7 cellular contexts compared by ENCODE assay signal in genomic region chr2:177393381-177393780, GRCh38. TPM values are rescaled to one million over a fixed set of nuclear protein-coding genes. Genes with fewer than 3 reads are reported as not detected.
DNase-seq lines count a peak whose midpoint lies in the region; ATAC-seq and TF ChIP-seq lines count a peak whose summit lies in the region.

No MANE protein-coding gene starts in this region.

- H3K36me3 ChIP-seq in PC-9 (ENCODE audit: low read depth) (peaks cover 6% of the 10 kb centered on the region; the same call in 1 of the 2 replicates), duodenal mucosa (ENCODE audit: control insufficient read depth in 1 of 2, insufficient read depth in 2 of 2, low read length in 2 of 2) (no peaks in the 10 kb centered on the region)

- H3F3A ChIP-seq in PC-9 (ENCODE audit: insufficient read depth, low read depth) = peaks cover 28% of the 10 kb centered on the region

- H3K4me3 ChIP-seq in PC-9 (peak overlapping the region; percentile 94), duodenal mucosa (ENCODE audit: low read depth in 1 of 2, low read length in 2 of 2) (peak overlapping the region; percentile 97)

- no peak for ATAC-seq in natural killer cell treated with Interleukin-12 subunit alpha and Interleukin-12 subunit beta and Interleukin-15 and Interleukin-18, amount 100 ng/mL, for 72 hours
- ATAC-seq in HG03159 (IDR thresholded peaks at IDR 0.05; ENCODE audit: unreplicated experiment) = no peak

- H3K4me1 ChIP-seq in PC-9 (replicated peaks; ENCODE audit: insufficient read depth) = peaks cover 61% of the 10 kb centered on the region
- H3K4me1 ChIP-seq in duodenal mucosa (ENCODE audit: control insufficient read depth in 1 of 2, insufficient read depth in 2 of 2, low read length in 2 of 2) = peaks cover 20 to 45% of the 10 kb centered on the region in 2 donors

- peak overlapping the region; percentile 90 to 91 for H3K9ac ChIP-seq in duodenal mucosa (ENCODE audit: low read depth in 1 of 2, low read length in 2 of 2)

- H2AFZ ChIP-seq in PC-9 = peak overlapping the region; percentile 99

- peak; percentile 42 for DNase-seq in GM20000 (ENCODE audit: low spot score)
- DNase-seq in PC-9 = peak in 1 of 2 experiments; percentile 10
- no peak for DNase-seq in natural killer cell treated with Interleukin-12 subunit alpha and Interleukin-12 subunit beta and Interleukin-15 and Interleukin-18, amount 100 ng/mL, for 72 hours (ENCODE audit: low spot score)
- no peak for DNase-seq in effector CD8-positive, alpha-beta T cell (lab: John Stamatoyannopoulos, UW)
- DNase-seq in NCI-H1436 (lab: John Stamatoyannopoulos, UW) = no peak

- peaks cover 10% of the 10 kb centered on the region for H3K36me3 Mint-ChIP-seq in natural killer cell treated with Interleukin-12 subunit alpha and Interleukin-12 subunit beta and Interleukin-15 and Interleukin-18, amount 100 ng/mL, for 72 hours

- peak overlapping the region; percentile 88 to 96 for H3K27ac Mint-ChIP-seq in natural killer cell treated with Interleukin-12 subunit alpha and Interleukin-12 subunit beta and Interleukin-15 and Interleukin-18, amount 100 ng/mL, for 72 hours

- no peak for TF ChIP-seq CTCF in GM20000 (IDR thresholded peaks at IDR 0.05; ENCODE audit: extremely low read depth, missing control alignments)
- no peak for TF ChIP-seq CTCF in PC-9 (conservative IDR thresholded peaks at IDR 0.05)

- H4K20me1 ChIP-seq in PC-9 (ENCODE audit: insufficient read depth) = no peaks in the 10 kb centered on the region

- no peaks in the 10 kb centered on the region for H3K9me2 ChIP-seq in PC-9 (ENCODE audit: insufficient read depth)

- BruUV-seq in PC-9 (replicated peaks; lab: Mats Ljungman, UMichigan) = TSS peak; percentile 54

- H3K27ac ChIP-seq in PC-9 (peak overlapping the region; percentile 62), duodenal mucosa (ENCODE audit: low read depth, low read length) (no peak overlapping the region)

- H3K9me3 Mint-ChIP-seq in natural killer cell treated with Interleukin-12 subunit alpha and Interleukin-12 subunit beta and Interleukin-15 and Interleukin-18, amount 100 ng/mL, for 72 hours = no peaks in the 10 kb centered on the region

- intact Hi-C loops in PC-9 (cut with micrococcal nuclease; ENCODE audit: unreplicated experiment) = loop anchor here (2.0 to 10.0 kb wide), 2 partner anchors 229 to 829 kb away; no protein-coding TSS in a partner anchor

- POLR2A ChIA-PET in PC-9 (lab: Charles Lee; ENCODE audit: unreplicated experiment) = interaction anchor here (0.6 kb wide), 1 partner anchor 125 kb away, joined by 3 read pairs; no protein-coding TSS in a partner anchor

- H3K79me2 ChIP-seq in PC-9 (ENCODE audit: low read depth) = peaks cover 66% of the 10 kb centered on the region

- H3K4me1 Mint-ChIP-seq in natural killer cell treated with Interleukin-12 subunit alpha and Interleukin-12 subunit beta and Interleukin-15 and Interleukin-18, amount 100 ng/mL, for 72 hours (ENCODE audit: low read depth in 2 of 2) = peaks cover 46 to 63% of the 10 kb centered on the region in 2 donors

- CTCF ChIA-PET in PC-9 (lab: Charles Lee) = interaction anchor here (0.6 to 1.0 kb wide), 6 partner anchors 51 to 1394 kb away, joined by 3 to 11 read pairs (median 4); no protein-coding TSS in a partner anchor

- H3K27me3 ChIP-seq in PC-9 (ENCODE audit: insufficient read depth, low read depth) (no peaks in the 10 kb centered on the region), duodenal mucosa (ENCODE audit: control insufficient read depth in 1 of 2, insufficient read depth in 2 of 2, low read length in 2 of 2) (no peaks in the 10 kb centered on the region)

- no peaks in the 10 kb centered on the region for H3K27me3 Mint-ChIP-seq in natural killer cell treated with Interleukin-12 subunit alpha and Interleukin-12 subunit beta and Interleukin-15 and Interleukin-18, amount 100 ng/mL, for 72 hours

- peak overlapping the region; percentile 95 for H3K4me3 Mint-ChIP-seq in natural killer cell treated with Interleukin-12 subunit alpha and Interleukin-12 subunit beta and Interleukin-15 and Interleukin-18, amount 100 ng/mL, for 72 hours

- H3K9me3 ChIP-seq in PC-9 (ENCODE audit: insufficient read depth, low read depth) (no peaks in the 10 kb centered on the region), duodenal mucosa (ENCODE audit: control insufficient read depth in 1 of 2, low read length in 2 of 2) (no peaks in the 10 kb centered on the region)

- H3K4me2 ChIP-seq in PC-9 = peak overlapping the region; percentile 91

RNA-seq across cellular contexts. Expression of gene AGPS, which starts 0.8 kb away (rescaled TPM):
- 101 and 107 TPM in 2 replicates for total RNA-seq in PC-9 (2021)
- total RNA-seq in natural killer cell treated with Interleukin-12 subunit alpha and Interleukin-12 subunit beta and Interleukin-15 and Interleukin-18, amount 100 ng/mL, for 72 hours = 10 to 100 TPM; 54.3 to 62.2 TPM
